In genomic region chr3:55532806-55533205, GRCh38 we compare ENCODE assay signal across 21 cellular contexts. TPM values are rescaled to one million over a fixed set of nuclear protein-coding genes. Genes with fewer than 3 reads are reported as not detected.
DNase-seq lines count a peak whose midpoint lies in the region; FAIRE-seq and TF ChIP-seq lines count a peak whose summit lies in the region.
"Had no signal": no experiment of that assay in that cellular context is flagged by ENCODE, and none has a peak within 500 bp of the region (broad histone marks: within the 10 kb centered on the region; RNA-seq: fewer than 3 reads in every experiment).

No MANE protein-coding gene starts in this region.

- no peak overlapping the region for H3K4ac ChIP-seq in H1 (replicated peaks; ENCODE audit: insufficient read length, low read depth, low read length)

- H2BK12ac ChIP-seq in H1 (ENCODE audit: low read depth, low read length), result peak overlapping the region; percentile 19; the same call in 1 of the 2 replicates

- no peak overlapping the region for H3K56ac ChIP-seq in H1 (replicated peaks; ENCODE audit: insufficient read length, low read depth, low read length)

- H4K5ac ChIP-seq in H1 (ENCODE audit: insufficient read length, low read depth, low read length), result no peak overlapping the region

- no peak overlapping the region for H3K23ac ChIP-seq in H1 (ENCODE audit: insufficient read length)

- no peak for TF ChIP-seq POLR2A in H1 (IDR thresholded peaks at IDR 0.05; ENCODE audit: control extremely low read depth in 1 of 2, low read depth in 2 of 2, low read length in 2 of 2)

- peak overlapping the region; percentile 26 for H2BK120ac ChIP-seq in H1 (replicated peaks; ENCODE audit: low read depth, low read length)

- H4K8ac ChIP-seq in H1 (ENCODE audit: extremely low read depth, insufficient read depth, low read length), result no peak overlapping the region

- H4K20me1 ChIP-seq in H1 (replicated peaks in 1 of 2; ENCODE audit: control insufficient read depth in 1 of 2, insufficient read depth in 2 of 2, low read length in 2 of 2), result no peaks in the 10 kb centered on the region
- H4K20me1 ChIP-seq: BLaER1 had no signal

- H2BK5ac ChIP-seq in H1 (ENCODE audit: low read depth, low read length), result 0 out of 2 replicates have a peak overlapping the region, but pooled peaks have one; percentile 25

- peaks cover 30% of the 10 kb centered on the region for H3K4me1 Mint-ChIP-seq in neural crest cell
- H3K4me1 Mint-ChIP-seq: CD14-positive monocyte; CD4-positive, alpha-beta memory T cell; IgD-negative memory B cell had no signal

- H3K4me3 ChIP-seq in H1 (ENCODE audit: extremely low read depth in 1 of 4, insufficient read depth in 2 of 4, low read depth in 3 of 4, low read length in 4 of 4), result no peak overlapping the region
- H3K4me3 ChIP-seq: BLaER1, GM23248 had no signal

- H4K91ac ChIP-seq in H1 (replicated peaks; ENCODE audit: insufficient read length, low read length), result no peak overlapping the region

- TF ChIP-seq RAD21 in H1 (IDR thresholded peaks at IDR 0.05 in 1 of 2, conservative IDR thresholded peaks at IDR 0.05 in 1 of 2; ENCODE audit: low read depth in 2 of 2, low read length in 2 of 2), result no peak

- no peak overlapping the region for H3K4me3 Mint-ChIP-seq in neural crest cell
- H3K4me3 Mint-ChIP-seq: CD14-positive monocyte; CD4-positive, alpha-beta memory T cell; HFFc6 had no signal

- no peak overlapping the region for H3K18ac ChIP-seq in H1 (ENCODE audit: extremely low read depth, low read length)

- no peak overlapping the region for H3K14ac ChIP-seq in H1 (ENCODE audit: insufficient read length)

- no peaks in the 10 kb centered on the region for H3K79me2 ChIP-seq in H1 (ENCODE audit: control insufficient read depth in 1 of 2, insufficient read depth in 2 of 2, low read length in 2 of 2)

- H2AK5ac ChIP-seq in H1 (ENCODE audit: low read depth, low read length), result no peak overlapping the region

- H3K9me3 Mint-ChIP-seq in neural crest cell, result no peaks in the 10 kb centered on the region
- H3K9me3 Mint-ChIP-seq: HFFc6, IgD-negative memory B cell had no signal

- H2AFZ ChIP-seq in H1 (ENCODE audit: low read length), result no peak overlapping the region
- H2AFZ ChIP-seq: GM23248 had no signal

- H3K36me3 Mint-ChIP-seq in neural crest cell (ENCODE audit: low read depth), result no peaks in the 10 kb centered on the region
- H3K36me3 Mint-ChIP-seq: CD14-positive monocyte; CD4-positive, alpha-beta memory T cell; IgD-negative memory B cell had no signal

- H3K27ac ChIP-seq in H1 (ENCODE audit: low read depth, low read length), result no peak overlapping the region
- H3K27ac ChIP-seq: BLaER1, GM23248 had no signal

- H3K27me3 ChIP-seq in H1 (replicated peaks in 1 of 4; ENCODE audit: control insufficient read depth in 3 of 4, extremely low read depth in 1 of 4, insufficient read depth in 3 of 4, low read length in 3 of 4), result peaks cover 0 to 2% (median 0%) of the 10 kb centered on the region in 4 experiments; a peak in 1 of 7 replicates
- H3K27me3 ChIP-seq: BLaER1 had no signal

- no peaks in the 10 kb centered on the region for H3K79me1 ChIP-seq in H1 (ENCODE audit: low read depth, low read length)

- no peaks in the 10 kb centered on the region for H3K23me2 ChIP-seq in H1 (ENCODE audit: low read depth, low read length)

- TF ChIP-seq EP300 in H1 (IDR thresholded peaks at IDR 0.05; ENCODE audit: borderline replicate concordance in 1 of 2, low read depth in 2 of 2, low read length in 2 of 2), result no peak

- peak overlapping the region; percentile 73; the same call in 1 of the 2 replicates for H2BK15ac ChIP-seq in H1 (ENCODE audit: low read length)

- no peak overlapping the region for H2BK20ac ChIP-seq in H1 (ENCODE audit: low read length)

- 88% methylated on average over 3 of the region's 3 CpGs; no CpG with 5 or more reads in 1 of the 2 experiments for WGBS in H1 (ENCODE audit: extremely low coverage in 1 of 2, insufficient coverage in 1 of 2, insufficient read length in 1 of 2, insufficient replicate concordance in 2 of 2, low coverage in 1 of 2, low lambda C conversion rate in 2 of 2, missing lambda C conversion rate in 1 of 2), 2 experiments

- peaks cover 4% of the 10 kb centered on the region for H3K27me3 Mint-ChIP-seq in neural crest cell (ENCODE audit: low read depth)
- H3K27me3 Mint-ChIP-seq: CD4-positive, alpha-beta memory T cell; IgD-negative memory B cell had no signal

- TF ChIP-seq CTCF in H1 (IDR thresholded peaks at IDR 0.05; ENCODE audit: control extremely low read depth in 1 of 3, insufficient read depth in 1 of 3, low read depth in 1 of 3, low read length in 3 of 3), result no peak
- no peak for TF ChIP-seq CTCF in neural crest cell (conservative IDR thresholded peaks at IDR 0.05)

- H3K4me1 ChIP-seq in H1 (replicated peaks in 1 of 4; ENCODE audit: control insufficient read depth in 3 of 4, insufficient read depth in 4 of 4, low read length in 3 of 4), result peaks cover 2 to 10% (median 5%) of the 10 kb centered on the region in 4 experiments; a peak in 4 of 7 replicates
- H3K4me1 ChIP-seq: BLaER1 had no signal

- DNase-seq in EL (peak; percentile 45), M059J (ENCODE audit: low read depth) (peak; percentile 71), H1 (ENCODE audit: low read depth in 1 of 2, low spot score in 2 of 2) (no peak), neural crest cell (ENCODE audit: low read depth, low spot score) (no peak), NCI-H1105 (lab: John Stamatoyannopoulos, UW) (no peak), NCI-H524 (lab: John Stamatoyannopoulos, UW) (no peak), OCI-M1 (lab: John Stamatoyannopoulos, UW) (no peak), RCC 7860 (ENCODE audit: low spot score) (no peak)
- DNase-seq: 8988T; Calu3; CD4-positive, alpha-beta memory T cell; DMS79 treated with DMSO at 0.1 percent for 48 hours; GM23248; H7; HFFc6 had no signal

- POLR2A ChIA-PET in H1 (lab: Charles Lee; ENCODE audit: partially characterized antibody), result interaction anchor here (2.0 kb wide), 1 partner anchor 11 kb away, joined by 6 read pairs; no protein-coding TSS in a partner anchor

- no peaks in the 10 kb centered on the region for H3K36me3 ChIP-seq in H1 (ENCODE audit: control insufficient read depth in 2 of 4, insufficient read depth in 4 of 4, low read length in 3 of 4)
- H3K36me3 ChIP-seq: BLaER1 had no signal

- CTCF ChIA-PET in H1 (lab: Charles Lee; ENCODE audit: partially characterized antibody), result interaction anchor here (0.8 to 1.6 kb wide), 3 partner anchors 10 to 49 kb away, joined by 3 to 4 read pairs (median 3); no protein-coding TSS in a partner anchor

- H3K9me3 ChIP-seq in H1 (ENCODE audit: insufficient read depth in 2 of 2, low read depth in 1 of 2, low read length in 1 of 2), result no peaks in the 10 kb centered on the region
- H3K9me3 ChIP-seq: BLaER1 had no signal

- H3K4me2 ChIP-seq in H1 (ENCODE audit: insufficient read depth in 1 of 2, low read depth in 2 of 2, low read length in 2 of 2), result no peak overlapping the region
- H3K4me2 ChIP-seq: BLaER1 had no signal

- H3K27ac Mint-ChIP-seq in neural crest cell (ENCODE audit: unreplicated experiment), result peak overlapping the region; percentile 20
- H3K27ac Mint-ChIP-seq: CD14-positive monocyte; CD4-positive, alpha-beta memory T cell; HFFc6; IgD-negative memory B cell had no signal

- FAIRE-seq in H1 (lab: Jason Lieb, UNC), result no peak
- FAIRE-seq in RCC 7860 (lab: Jason Lieb, UNC), result no peak
- FAIRE-seq: G401.6, GM12891, GM18507 had no signal

- H3K9ac ChIP-seq in H1 (replicated peaks in 1 of 4; ENCODE audit: extremely low read depth in 1 of 4, low read depth in 3 of 4, low read length in 3 of 4), result no peak overlapping the region
- H3K9ac ChIP-seq: BLaER1, GM23248 had no signal

TF ChIP-seq in H1, 55 proteins besides CTCF, POLR2A, EP300 and RAD21:
- TF ChIP-seq EZH2 (IDR thresholded peaks at IDR 0.05; ENCODE audit: low read depth, low read length, severe bottlenecking), result no peak
- no peak for TF ChIP-seq CHD2 (IDR thresholded peaks at IDR 0.05; ENCODE audit: low read length)
- no peak for TF ChIP-seq SIRT6 (IDR thresholded peaks at IDR 0.05; ENCODE audit: low read length)
- no peak for TF ChIP-seq CBX8 (IDR thresholded peaks at IDR 0.05; ENCODE audit: borderline replicate concordance, low read depth, low read length)
- TF ChIP-seq, protein P1, sequence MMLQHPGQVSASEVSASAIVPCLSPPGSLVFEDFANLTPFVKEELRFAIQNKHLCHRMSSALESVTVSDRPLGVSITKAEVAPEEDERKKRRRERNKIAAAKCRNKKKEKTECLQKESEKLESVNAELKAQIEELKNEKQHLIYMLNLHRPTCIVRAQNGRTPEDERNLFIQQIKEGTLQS (IDR thresholded peaks at IDR 0.05; ENCODE audit: insufficient read depth, low read depth, low read length), result no peak
- no peak for TF ChIP-seq KDM5A (IDR thresholded peaks at IDR 0.05; ENCODE audit: low read length)
- TF ChIP-seq GTF2F1 (IDR thresholded peaks at IDR 0.05; ENCODE audit: borderline replicate concordance, low read depth, low read length), result no peak

RNA-seq across cellular contexts. Expression of gene WNT5A, which starts 45.7 kb away (rescaled TPM):
- 92.8 and 113 TPM in 2 replicates for total RNA-seq in M059J (2014; rRNA removed; shearing (Covaris generic))
- total RNA-seq in H1 (2021; fragmentation: NEBNext Ultra II Directional; extraction: Animal tissue kit (Norgen Biotek cat#: 25700)), result 3.3 and 5.6 TPM in 2 replicates
- 3.9 and 4.2 TPM in 2 replicates for polyA plus RNA-seq in H1 (2011; rRNA removed)
- polyA plus RNA-seq in H1 (2011; cell fraction: cytosol; rRNA removed), result 2.8 TPM
- 8.1 TPM for polyA plus RNA-seq in H1 (2011; cell fraction: nucleus; rRNA removed)
- 2.7 to 4.3 TPM (median 3.2 TPM) in 4 replicates for polyA plus RNA-seq in H1 (2012, experiment 1 of 2)
- 0.49 TPM for polyA plus RNA-seq in H1 (2012, experiment 2 of 2)
- 2.2 TPM for polyA plus RNA-seq in H1 (2013, experiment 1 of 2)
- polyA plus RNA-seq in H1 (2013, experiment 2 of 2), result 2.2 TPM
- 6.5 and 13.0 TPM in 2 replicates for polyA minus RNA-seq in H1 (2011; rRNA and poly(A)+ RNA removed)
- polyA minus RNA-seq in H1 (2011; cell fraction: cytosol; rRNA and poly(A)+ RNA removed), result 10.1 TPM
- polyA minus RNA-seq in H1 (2011; cell fraction: nucleus; rRNA and poly(A)+ RNA removed), result 12.2 TPM
- 14.4 and 14.7 TPM in 2 replicates for total RNA-seq in neural crest cell
- polyA plus RNA-seq: CD4-positive, alpha-beta memory T cell; IgD-negative memory B cell had no signal

Comparison
In these comparisons a context has a peak if more than half of its experiments do, and no peak if none do; other contexts are left out.
1. DNase-seq: peak in EL (single experiment) and M059J (single experiment); none in H1 (0 of 2), neural crest cell (single experiment), NCI-H1105 (single experiment), NCI-H524 (0 of 2), OCI-M1 (single experiment) and RCC 7860 (single experiment).